ENCODE assay signal across 1 cellular context in genomic region chr16:26787924-26788323, GRCh38.
TF ChIP-seq lines count a peak whose summit lies in the region.

No MANE protein-coding gene starts in this region.

TF ChIP-seq in H1, 55 proteins besides CTCF, POLR2A, EP300 and RAD21:
- TF ChIP-seq SIX5 (IDR thresholded peaks at IDR 0.05; ENCODE audit: low read depth, low read length) (0 out of 2 replicates have a peak, but pooled peaks have one; percentile 10), CBX8 (IDR thresholded peaks at IDR 0.05; ENCODE audit: borderline replicate concordance, low read depth, low read length) (no peak)
